Comparison of ENCODE assay signal across 17 cellular contexts in the genomic region with DNA sequence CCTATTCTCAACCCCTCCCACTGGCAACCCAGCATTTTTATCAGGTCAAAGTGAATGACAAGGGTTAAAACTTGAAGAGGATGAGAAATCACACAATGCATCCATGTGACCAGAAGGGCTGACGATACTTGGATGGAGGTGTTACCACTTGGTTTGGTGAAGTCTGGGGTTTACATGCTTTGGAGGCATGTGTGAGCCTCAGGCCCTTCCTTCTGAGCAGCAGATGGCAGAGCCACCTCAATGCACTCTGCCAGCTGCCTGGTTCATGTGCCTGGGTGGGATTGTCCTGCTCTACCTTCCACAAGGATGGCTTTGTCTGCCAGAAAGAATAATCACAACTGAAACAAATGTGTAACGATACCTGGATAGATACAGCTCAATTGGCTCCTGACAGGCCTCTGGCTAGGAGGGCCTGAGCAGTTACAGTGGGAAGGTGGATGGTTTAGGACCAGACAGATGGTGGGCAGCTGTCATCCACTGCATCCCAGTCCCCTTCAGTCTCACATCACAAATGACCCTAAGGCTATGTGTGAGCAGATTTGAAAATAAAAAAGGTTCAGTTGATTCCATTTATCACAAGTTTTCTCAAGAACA. TPM values are rescaled to one million over a fixed set of nuclear protein-coding genes. Genes with fewer than 3 reads are reported as not detected.
DNase-seq lines count a peak whose midpoint lies in the region; ATAC-seq and TF ChIP-seq lines count a peak whose summit lies in the region.
"Had no signal": no experiment of that assay in that cellular context is flagged by ENCODE, and none has a peak within 500 bp of the region (broad histone marks: within the 10 kb centered on the region; RNA-seq: fewer than 3 reads in every experiment).

No MANE protein-coding gene starts in this region.

- TF ChIP-seq POLR2A in breast epithelium (IDR thresholded peaks at IDR 0.05): no peak

- CTCF ChIA-PET in MCF 10A (lab: Yijun Ruan, JAX) (interaction anchor here (0.8 to 2.0 kb wide), 8 partner anchors 26 to 896 kb away, joined by 3 to 6 read pairs (median 4); no protein-coding TSS in a partner anchor), RWPE1 (lab: Yijun Ruan, JAX) (interaction anchor here (0.6 kb wide), 1 partner anchor 136 kb away, joined by 3 read pairs; no protein-coding TSS in a partner anchor)

- DNase-seq in MCF 10A (ENCODE audit: unreplicated experiment) (peak; percentile 30), breast epithelium (ENCODE audit: low spot score in 2 of 2) (no peak), RWPE1 (ENCODE audit: low spot score) (no peak), foreskin keratinocyte (no peak), ascending aorta (ENCODE audit: low spot score in 2 of 2) (no peak), COLO829 (ENCODE audit: low spot score) (no peak), natural killer cell (no peak)
- DNase-seq in activated T-helper 1 cell treated with anti-CD3 and anti-CD28 coated beads, Interleukin-12 subunit alpha, Interleukin-12 subunit beta, Interleukin-2, Interleukin-4 antibody, amounts not matched to agents 30 ng/mL and 10 ng/mL and 1 ng/mL, durations not matched to agents 14 hours and 24 hours and 36 hours (ENCODE audit: low spot score): no peak
- DNase-seq: activated CD4-positive, alpha-beta T cell treated with anti-CD3 and anti-CD28 coated beads, Interleukin-2, amount 50 U/mL, for 4 hours; activated naive CD8-positive, alpha-beta T cell treated with anti-CD3 and anti-CD28 coated beads, Interleukin-2, amount 10 ng/mL, durations not matched to agents 7 days and 5 days; esophagus squamous epithelium; islet precursor cell; NCI-H187; NCI-H510A treated with DMSO at 0.1 percent for 48 hours; stimulated activated naive CD4-positive, alpha-beta T cell; tibial artery had no signal

- H3K9me3 Mint-ChIP-seq in MCF 10A (ENCODE audit: unreplicated experiment): no peaks in the 10 kb centered on the region
- H3K9me3 Mint-ChIP-seq in natural killer cell: no peaks in the 10 kb centered on the region
- no peaks in the 10 kb centered on the region for H3K9me3 Mint-ChIP-seq in activated T-helper 1 cell treated with anti-CD3 and anti-CD28 coated beads, Interleukin-12 subunit alpha, Interleukin-12 subunit beta, Interleukin-2, Interleukin-4 antibody, amounts not matched to agents 30 ng/mL and 10 ng/mL and 1 ng/mL, durations not matched to agents 14 hours and 24 hours and 36 hours
- H3K9me3 Mint-ChIP-seq: activated naive CD8-positive, alpha-beta T cell treated with anti-CD3 and anti-CD28 coated beads, Interleukin-2, amount 10 ng/mL, durations not matched to agents 7 days and 5 days had no signal

- H3K4me3 ChIP-seq in breast epithelium (no peak overlapping the region), ascending aorta (no peak overlapping the region)
- H3K4me3 ChIP-seq: esophagus squamous epithelium, tibial artery had no signal

- peaks cover 30% of the 10 kb centered on the region for H3K4me1 Mint-ChIP-seq in MCF 10A (ENCODE audit: insufficient read depth, unreplicated experiment)
- no peaks in the 10 kb centered on the region for H3K4me1 Mint-ChIP-seq in natural killer cell
- H3K4me1 Mint-ChIP-seq in activated T-helper 1 cell treated with anti-CD3 and anti-CD28 coated beads, Interleukin-12 subunit alpha, Interleukin-12 subunit beta, Interleukin-2, Interleukin-4 antibody, amounts not matched to agents 30 ng/mL and 10 ng/mL and 1 ng/mL, durations not matched to agents 14 hours and 24 hours and 36 hours (ENCODE audit: low read depth): no peaks in the 10 kb centered on the region
- H3K4me1 Mint-ChIP-seq: activated naive CD8-positive, alpha-beta T cell treated with anti-CD3 and anti-CD28 coated beads, Interleukin-2, amount 10 ng/mL, durations not matched to agents 7 days and 5 days had no signal

- no peaks in the 10 kb centered on the region for H3K9me3 ChIP-seq in breast epithelium
- no peaks in the 10 kb centered on the region for H3K9me3 ChIP-seq in ascending aorta
- H3K9me3 ChIP-seq: esophagus squamous epithelium, tibial artery had no signal

- H3K27me3 ChIP-seq in breast epithelium: no peaks in the 10 kb centered on the region
- H3K27me3 ChIP-seq in foreskin keratinocyte: no peaks in the 10 kb centered on the region
- H3K27me3 ChIP-seq in ascending aorta: no peaks in the 10 kb centered on the region
- H3K27me3 ChIP-seq: esophagus squamous epithelium, tibial artery had no signal

- H3K36me3 Mint-ChIP-seq in MCF 10A (ENCODE audit: insufficient read depth, unreplicated experiment) (no peaks in the 10 kb centered on the region), natural killer cell (no peaks in the 10 kb centered on the region)
- no peaks in the 10 kb centered on the region for H3K36me3 Mint-ChIP-seq in activated T-helper 1 cell treated with anti-CD3 and anti-CD28 coated beads, Interleukin-12 subunit alpha, Interleukin-12 subunit beta, Interleukin-2, Interleukin-4 antibody, amounts not matched to agents 30 ng/mL and 10 ng/mL and 1 ng/mL, durations not matched to agents 14 hours and 24 hours and 36 hours (ENCODE audit: low read depth)
- H3K36me3 Mint-ChIP-seq: activated naive CD8-positive, alpha-beta T cell treated with anti-CD3 and anti-CD28 coated beads, Interleukin-2, amount 10 ng/mL, durations not matched to agents 7 days and 5 days had no signal

- TF ChIP-seq CTCF in MCF 10A (IDR thresholded peaks at IDR 0.05; ENCODE audit: unreplicated experiment): no peak
- TF ChIP-seq CTCF in breast epithelium (IDR thresholded peaks at IDR 0.05): no peak
- TF ChIP-seq CTCF in RWPE1 (conservative IDR thresholded peaks at IDR 0.05; ENCODE audit: low read depth): no peak
- TF ChIP-seq CTCF in foreskin keratinocyte (conservative IDR thresholded peaks at IDR 0.05): no peak
- TF ChIP-seq CTCF in ascending aorta (IDR thresholded peaks at IDR 0.05): no peak
- TF ChIP-seq CTCF in natural killer cell (IDR thresholded peaks at IDR 0.05): no peak

- H3K36me3 ChIP-seq in breast epithelium (no peaks in the 10 kb centered on the region), ascending aorta (no peaks in the 10 kb centered on the region)
- H3K36me3 ChIP-seq: esophagus squamous epithelium, tibial artery had no signal

- POLR2A ChIA-PET in MCF 10A (lab: Yijun Ruan, JAX): interaction anchor here (0.8 to 1.2 kb wide), 6 partner anchors 20 to 232 kb away, joined by 3 to 7 read pairs (median 4); no protein-coding TSS in a partner anchor
- POLR2A ChIA-PET in RWPE1 (lab: Yijun Ruan, JAX; ENCODE audit: low non-redundant PET): no interaction called here

- no peaks in the 10 kb centered on the region for H3K27me3 Mint-ChIP-seq in MCF 10A (ENCODE audit: insufficient read depth, unreplicated experiment)
- H3K27me3 Mint-ChIP-seq in natural killer cell (ENCODE audit: low read depth in 2 of 2): peaks cover 0 to 5% of the 10 kb centered on the region in 2 donors
- H3K27me3 Mint-ChIP-seq in activated T-helper 1 cell treated with anti-CD3 and anti-CD28 coated beads, Interleukin-12 subunit alpha, Interleukin-12 subunit beta, Interleukin-2, Interleukin-4 antibody, amounts not matched to agents 30 ng/mL and 10 ng/mL and 1 ng/mL, durations not matched to agents 14 hours and 24 hours and 36 hours (ENCODE audit: insufficient read depth): peaks cover 5% of the 10 kb centered on the region

- peak; percentile 3 for ATAC-seq in foreskin keratinocyte
- ATAC-seq in natural killer cell: no peak

- H3K27ac ChIP-seq in breast epithelium (no peak overlapping the region), RWPE1 (peak overlapping the region; percentile 89), foreskin keratinocyte (no peak overlapping the region), ascending aorta (no peak overlapping the region)
- H3K27ac ChIP-seq: tibial artery had no signal

- intact Hi-C loops in MCF 10A (cut with micrococcal nuclease) (loop anchor here (1.0 to 5.0 kb wide), 4 partner anchors 28 to 132 kb away; a partner anchor contains a TSS), breast epithelium (cut with DNase I; ENCODE audit: low total_unique reads) (no loop called here), ascending aorta (cut with DNase I) (no loop called here), natural killer cell (cut with micrococcal nuclease) (loop anchor here (2.0 kb wide), 1 partner anchor 56 kb away; no protein-coding TSS in a partner anchor)
- intact Hi-C loops in activated T-helper 1 cell treated with anti-CD3 and anti-CD28 coated beads, Interleukin-12 subunit alpha, Interleukin-12 subunit beta, Interleukin-2, Interleukin-4 antibody, amounts not matched to agents 30 ng/mL and 10 ng/mL and 1 ng/mL, durations not matched to agents 14 hours and 24 hours and 36 hours (cut with micrococcal nuclease): no loop called here

- no peak overlapping the region for H3K4me3 Mint-ChIP-seq in MCF 10A (ENCODE audit: unreplicated experiment)
- no peak overlapping the region for H3K4me3 Mint-ChIP-seq in natural killer cell
- H3K4me3 Mint-ChIP-seq in activated T-helper 1 cell treated with anti-CD3 and anti-CD28 coated beads, Interleukin-12 subunit alpha, Interleukin-12 subunit beta, Interleukin-2, Interleukin-4 antibody, amounts not matched to agents 30 ng/mL and 10 ng/mL and 1 ng/mL, durations not matched to agents 14 hours and 24 hours and 36 hours: no peak overlapping the region
- H3K4me3 Mint-ChIP-seq: activated naive CD8-positive, alpha-beta T cell treated with anti-CD3 and anti-CD28 coated beads, Interleukin-2, amount 10 ng/mL, durations not matched to agents 7 days and 5 days; nephron had no signal

- peak overlapping the region; percentile 53 for H3K27ac Mint-ChIP-seq in MCF 10A (ENCODE audit: low read depth, unreplicated experiment)
- no peak overlapping the region for H3K27ac Mint-ChIP-seq in natural killer cell
- no peak overlapping the region for H3K27ac Mint-ChIP-seq in activated T-helper 1 cell treated with anti-CD3 and anti-CD28 coated beads, Interleukin-12 subunit alpha, Interleukin-12 subunit beta, Interleukin-2, Interleukin-4 antibody, amounts not matched to agents 30 ng/mL and 10 ng/mL and 1 ng/mL, durations not matched to agents 14 hours and 24 hours and 36 hours
- H3K27ac Mint-ChIP-seq: activated naive CD8-positive, alpha-beta T cell treated with anti-CD3 and anti-CD28 coated beads, Interleukin-2, amount 10 ng/mL, durations not matched to agents 7 days and 5 days; nephron had no signal

- BruUV-seq in MCF 10A (replicated peaks; lab: Mats Ljungman, UMichigan): no TSS peak

- H3K4me1 ChIP-seq in breast epithelium (no peaks in the 10 kb centered on the region), foreskin keratinocyte (peaks cover 26% of the 10 kb centered on the region), ascending aorta (no peaks in the 10 kb centered on the region)
- H3K4me1 ChIP-seq: tibial artery had no signal

RNA-seq across cellular contexts. Expression of a gene that starts 51.5 kb away (rescaled TPM):
- total RNA-seq in MCF 10A (2022) (3.4 and 3.6 TPM in 2 replicates), breast epithelium (1 to 10 TPM; 3.8 to 5.2 (median 4.4) TPM), foreskin keratinocyte (0.65 and 0.78 TPM in 2 replicates), ascending aorta (not detected), natural killer cell (1 to 10 TPM; 2.8 to 5.4 (median 5.0) TPM)
- 0.49 and 1.2 TPM in 2 replicates for polyA plus RNA-seq in foreskin keratinocyte
- total RNA-seq in activated T-helper 1 cell treated with anti-CD3 and anti-CD28 coated beads, Interleukin-12 subunit alpha, Interleukin-12 subunit beta, Interleukin-2, Interleukin-4 antibody, amounts not matched to agents 30 ng/mL and 10 ng/mL and 1 ng/mL, durations not matched to agents 14 hours and 24 hours and 36 hours: 0.96 and 1.4 TPM in 2 replicates

Comparison
In these comparisons a context has a peak if more than half of its experiments do, and no peak if none do; other contexts are left out.
1. intact Hi-C loops: an anchor here in MCF 10A (1.0 to 5.0 kb wide) and natural killer cell (2.0 kb wide); none called in breast epithelium, ascending aorta and activated T-helper 1 cell treated with anti-CD3 and anti-CD28 coated beads, Interleukin-12 subunit alpha, Interleukin-12 subunit beta, Interleukin-2, Interleukin-4 antibody, amounts not matched to agents 30 ng/mL and 10 ng/mL and 1 ng/mL, durations not matched to agents 14 hours and 24 hours and 36 hours.